In the genomic region with DNA sequence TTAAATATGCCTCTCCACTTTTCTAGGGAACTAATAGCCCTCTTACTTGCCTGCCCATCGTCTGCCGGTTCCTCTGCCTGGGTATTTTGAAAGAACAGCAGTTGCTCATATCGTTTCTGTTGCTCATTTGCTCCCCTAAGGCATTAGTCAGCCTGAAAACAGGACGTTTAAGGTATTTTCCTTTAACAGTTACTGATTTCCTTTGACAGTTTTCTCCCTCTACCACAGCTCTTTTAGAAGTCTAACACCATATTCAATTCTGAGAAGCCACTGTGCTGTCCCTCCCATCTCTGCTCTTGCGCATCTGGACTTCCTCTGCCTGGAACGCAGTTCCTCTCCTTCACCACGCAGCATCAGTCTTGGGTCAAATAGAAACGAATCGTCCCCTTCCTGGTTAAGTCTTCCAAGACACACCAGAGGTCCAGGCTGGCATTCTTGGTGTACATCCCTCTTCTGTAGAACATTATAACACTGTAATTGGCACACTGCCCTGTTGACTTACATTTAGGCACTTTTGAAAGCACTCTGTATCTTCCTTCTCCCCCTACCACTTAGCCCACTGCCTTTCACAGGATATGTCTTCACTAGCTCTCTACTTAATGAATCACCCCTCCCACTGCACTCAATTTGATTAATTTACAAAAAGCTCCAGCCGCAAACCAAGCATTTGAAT, we compare ENCODE assay signal across 8 cellular contexts.
DNase-seq lines count a peak whose midpoint lies in the region; ATAC-seq, FAIRE-seq and TF ChIP-seq lines count a peak whose summit lies in the region.

No MANE protein-coding gene starts in this region.

- H3K9me3 Mint-ChIP-seq in HFFc6 (peaks cover 9% of the 10 kb centered on the region), naive B cell (peaks cover 0 to 6% (median 2%) of the 10 kb centered on the region in 7 donors)

- TF ChIP-seq CTCF in GM12875 (IDR thresholded peaks at IDR 0.05; ENCODE audit: borderline replicate concordance, insufficient read depth, low read depth, low read length) (no peak), HFFc6 (IDR thresholded peaks at IDR 0.05) (peak; percentile 59)

- H3K9ac ChIP-seq in stomach smooth muscle (ENCODE audit: low read length in 2 of 2): peak overlapping the region; percentile 61 to 65

- H3K4me1 Mint-ChIP-seq in HFFc6 (ENCODE audit: low read depth) (peaks cover 27% of the 10 kb centered on the region), naive B cell (peaks cover 27 to 38% (median 37%) of the 10 kb centered on the region in 3 donors)

- peaks cover 20% of the 10 kb centered on the region for H3K4me1 ChIP-seq in stomach smooth muscle (ENCODE audit: control insufficient read depth, insufficient read depth, low read length)
- no peaks in the 10 kb centered on the region for H3K4me1 ChIP-seq in HAP-1

- H3K27ac Mint-ChIP-seq in HFFc6 (peak overlapping the region; percentile 91), naive B cell (peak overlapping the region; percentile 74 to 98 (median 90))

- H3K27me3 Mint-ChIP-seq in HFFc6 (ENCODE audit: insufficient read depth): no peaks in the 10 kb centered on the region
- no peaks in the 10 kb centered on the region for H3K27me3 Mint-ChIP-seq in naive B cell

- H3K9me3 ChIP-seq in stomach smooth muscle (ENCODE audit: control insufficient read depth in 2 of 2, low read length in 2 of 2) (no peaks in the 10 kb centered on the region), HAP-1 (peaks cover 2% of the 10 kb centered on the region; the same call in 1 of the 2 replicates)

- H3K4me3 ChIP-seq in GM12875 (ENCODE audit: low read depth, low read length) (peak overlapping the region; percentile 48), stomach smooth muscle (ENCODE audit: low read length in 2 of 2) (peak overlapping the region; percentile 64 to 79), HAP-1 (no peak overlapping the region)

- H3K4me3 Mint-ChIP-seq in HFFc6: peak overlapping the region; percentile 83
- peak overlapping the region; percentile 86 to 94 (median 90) for H3K4me3 Mint-ChIP-seq in naive B cell

- FAIRE-seq in endometrium (lab: Jason Lieb, UNC): peak; percentile 57

- H3K36me3 ChIP-seq in stomach smooth muscle (ENCODE audit: control insufficient read depth in 2 of 2, insufficient read depth in 2 of 2, low read length in 2 of 2) (no peaks in the 10 kb centered on the region), HAP-1 (replicated peaks) (no peaks in the 10 kb centered on the region)

- ATAC-seq in naive B cell (ENCODE audit: low read depth in 2 of 2): peak; percentile 92 to 96

- H3K27me3 ChIP-seq in stomach smooth muscle (ENCODE audit: control insufficient read depth in 1 of 2, insufficient read depth in 2 of 2, low read length in 2 of 2): no peaks in the 10 kb centered on the region
- H3K27me3 ChIP-seq in HAP-1 (ENCODE audit: low read depth): no peaks in the 10 kb centered on the region

- in situ Hi-C loops in HAP-1 (cut with MboI; ENCODE audit: low sequenced_read_pairs): no loop called here

- DNase-seq in HFFc6 (peak; percentile 77), NCI-H2029 (lab: John Stamatoyannopoulos, UW) (peak; percentile 52), naive B cell (peak; percentile 55), HAP-1 (ENCODE audit: low spot score in 2 of 2) (no peak)
- peak; percentile 34 to 37 for DNase-seq in activated CD8-positive, alpha-beta memory T cell treated with anti-CD3 and anti-CD28 coated beads for 1 hour (ENCODE audit: extremely low read depth in 1 of 2, low read depth in 1 of 2)

- H3K36me3 Mint-ChIP-seq in HFFc6 (ENCODE audit: low read depth) (peaks cover 17% of the 10 kb centered on the region), naive B cell (peaks cover 4 to 9% of the 10 kb centered on the region in 2 donors)

- peak overlapping the region; percentile 80 for H3K27ac ChIP-seq in stomach smooth muscle (ENCODE audit: low read length)

Comparison
In these comparisons a context has a peak if more than half of its experiments do, and no peak if none do; other contexts are left out.
1. DNase-seq: peak in HFFc6 (single experiment), NCI-H2029 (single experiment), activated CD8-positive, alpha-beta memory T cell treated with anti-CD3 and anti-CD28 coated beads for 1 hour (2 of 2) and naive B cell (single experiment); none in HAP-1 (0 of 2).